In genomic region chr3:86880066-86880465, GRCh38 we compare ENCODE assay signal across 9 cellular contexts.
"Had no signal": no experiment of that assay in that cellular context is flagged by ENCODE, and none has a peak within 500 bp of the region (broad histone marks: within the 10 kb centered on the region; RNA-seq: fewer than 3 reads in every experiment).

No MANE protein-coding gene starts in this region.

- H3K9ac ChIP-seq: GM23248 had no signal

- DNase-seq: GM23248, GOT3, H7, H9, HCEC 1CT, HFFc6 had no signal

- ATAC-seq: GM23338, HCT116 had no signal

- H3K9me3 ChIP-seq: HAP-1 had no signal

- H3K4me2 ChIP-seq: GM23338 had no signal

- H3K36me3 ChIP-seq: HAP-1 had no signal

- H3K27ac ChIP-seq: GM23248 had no signal

- H2AFZ ChIP-seq: GM23248, GM23338 had no signal

- H3K4me3 ChIP-seq: GM23248, GM23338, HAP-1 had no signal
